Comparison of ENCODE assay signal across 22 cellular contexts in genomic region chr17:30244853-30245385, GRCh38. TPM values are rescaled to one million over a fixed set of nuclear protein-coding genes. Genes with fewer than 3 reads are reported as not detected.
DNase-seq lines count a peak whose midpoint lies in the region; ATAC-seq, FAIRE-seq and TF ChIP-seq lines count a peak whose summit lies in the region.
"Had no signal": no experiment of that assay in that cellular context is flagged by ENCODE, and none has a peak within 500 bp of the region (broad histone marks: within the 10 kb centered on the region; RNA-seq: fewer than 3 reads in every experiment).

No MANE protein-coding gene starts in this region.

- no peaks in the 10 kb centered on the region for H3K27me3 ChIP-seq in IMR-90 (ENCODE audit: control insufficient read depth, insufficient read depth, low read length)
- H3K27me3 ChIP-seq in endothelial cell of umbilical vein (ENCODE audit: control insufficient read depth in 2 of 2, insufficient read depth in 2 of 2, low read length in 2 of 2), result no peaks in the 10 kb centered on the region
- no peaks in the 10 kb centered on the region for H3K27me3 ChIP-seq in osteoblast (ENCODE audit: insufficient read depth, low read length)
- H3K27me3 ChIP-seq in colonic mucosa, result no peaks in the 10 kb centered on the region
- H3K27me3 ChIP-seq: BLaER1, right lobe of liver had no signal

- H3K27ac ChIP-seq in IMR-90 (ENCODE audit: insufficient read depth, low read length) (no peak overlapping the region), endothelial cell of umbilical vein (ENCODE audit: insufficient read depth, low read depth, low read length) (no peak overlapping the region), osteoblast (ENCODE audit: low read depth, low read length) (peak overlapping the region; percentile 70), colonic mucosa (no peak overlapping the region)
- H3K27ac ChIP-seq: BLaER1, right lobe of liver had no signal

- H4K8ac ChIP-seq in IMR-90 (ENCODE audit: low read depth in 2 of 2, low read length in 2 of 2), result peak overlapping the region in 1 of 2 experiments; percentile 7; a peak in 1 of 4 replicates

- no peak overlapping the region for H3K56ac ChIP-seq in IMR-90 (ENCODE audit: extremely low read depth, insufficient read depth, low read length)

- H3K23ac ChIP-seq in IMR-90 (ENCODE audit: low read depth, low read length), result 0 out of 2 replicates have a peak overlapping the region, but pooled peaks have one; percentile 1

- H3K4ac ChIP-seq in IMR-90 (ENCODE audit: low read depth, low read length), result peak overlapping the region; percentile 15; the same call in 1 of the 2 replicates

- peaks cover 6 to 7% of the 10 kb centered on the region in 2 experiments; a peak in 2 of 4 replicates for H3K79me1 ChIP-seq in IMR-90 (ENCODE audit: low read depth in 1 of 2, low read length in 2 of 2)

- CTCF ChIA-PET in IMR-90 (lab: Yijun Ruan, JAX) (interaction anchor here (0.5 to 1.1 kb wide), 2 partner anchors 9 to 509 kb away, joined by 3 to 4 read pairs; no protein-coding TSS in a partner anchor), endothelial cell of umbilical vein (lab: Charles Lee) (interaction anchor here (1.2 to 1.6 kb wide), 2 partner anchors 14 to 121 kb away, joined by 3 to 4 read pairs; no protein-coding TSS in a partner anchor)

- no peak overlapping the region for H3K9ac ChIP-seq in IMR-90 (ENCODE audit: low read depth, low read length)
- no peak overlapping the region for H3K9ac ChIP-seq in endothelial cell of umbilical vein (replicated peaks; ENCODE audit: extremely low read depth, insufficient read depth, low read length)
- no peak overlapping the region for H3K9ac ChIP-seq in colonic mucosa (ENCODE audit: low read depth in 2 of 2, low read length in 2 of 2)
- H3K9ac ChIP-seq: BLaER1 had no signal

- FAIRE-seq in endothelial cell of umbilical vein (lab: Jason Lieb, UNC), result peak; percentile 54
- FAIRE-seq: colon had no signal

- H2BK20ac ChIP-seq in IMR-90 (ENCODE audit: low read depth, low read length), result peak overlapping the region; percentile 3; the same call in 1 of the 2 replicates

- H2AFZ ChIP-seq in IMR-90 (replicated peaks; ENCODE audit: low read length, poor library complexity), result peak overlapping the region; percentile 28
- H2AFZ ChIP-seq in endothelial cell of umbilical vein (ENCODE audit: low read depth, low read length), result no peak overlapping the region
- peak overlapping the region; percentile 27 for H2AFZ ChIP-seq in osteoblast (ENCODE audit: low read length)

- peak overlapping the region; percentile 68 for H2BK5ac ChIP-seq in IMR-90 (ENCODE audit: low read depth, low read length, poor library complexity, severe bottlenecking)

- TF ChIP-seq POLR2A in IMR-90 (IDR thresholded peaks at IDR 0.05; ENCODE audit: low read depth, low read length), result no peak
- no peak for TF ChIP-seq POLR2A in endothelial cell of umbilical vein (IDR thresholded peaks at IDR 0.05; ENCODE audit: low read depth, low read length)

- dilution Hi-C loops in IMR-90 (cut with HindIII; ENCODE audit: low sequenced_read_pairs, unreplicated experiment) (no loop called here), endothelial cell of umbilical vein (cut with MboI; ENCODE audit: extremely low pct_ligation_motif_present, low sequenced_read_pairs) (no loop called here)

- H3K4me2 ChIP-seq in IMR-90 (ENCODE audit: low read depth, low read length) (peak overlapping the region; percentile 10; the same call in 1 of the 2 replicates), endothelial cell of umbilical vein (ENCODE audit: insufficient read depth, low read length) (no peak overlapping the region), osteoblast (ENCODE audit: insufficient read depth, low read length) (peak overlapping the region; percentile 33)
- H3K4me2 ChIP-seq: BLaER1 had no signal

- H3K9me3 ChIP-seq in IMR-90 (ENCODE audit: control insufficient read depth, insufficient read depth, low read length), result no peaks in the 10 kb centered on the region
- H3K9me3 ChIP-seq in endothelial cell of umbilical vein (replicated peaks; ENCODE audit: control insufficient read depth, insufficient read depth, low read length), result no peaks in the 10 kb centered on the region
- H3K9me3 ChIP-seq in osteoblast (ENCODE audit: low read depth, low read length), result no peaks in the 10 kb centered on the region
- H3K9me3 ChIP-seq in colonic mucosa, result no peaks in the 10 kb centered on the region
- H3K9me3 ChIP-seq: mucosa of descending colon, right lobe of liver had no signal

- no peak overlapping the region for H3K4me3 ChIP-seq in IMR-90 (ENCODE audit: insufficient read depth, low read depth, low read length)
- no peak overlapping the region for H3K4me3 ChIP-seq in endothelial cell of umbilical vein (replicated peaks in 1 of 3; ENCODE audit: insufficient read depth in 1 of 3, low read depth in 1 of 3, low read length in 3 of 3)
- no peak overlapping the region for H3K4me3 ChIP-seq in osteoblast (ENCODE audit: insufficient read depth, low read length)
- H3K4me3 ChIP-seq in colonic mucosa, result no peak overlapping the region
- H3K4me3 ChIP-seq: BLaER1, mucosa of descending colon, right lobe of liver had no signal

- H4K91ac ChIP-seq in IMR-90 (ENCODE audit: insufficient read depth, low read depth, low read length), result no peak overlapping the region

- BruUV-seq in IMR-90 (replicated peaks; lab: Mats Ljungman, UMichigan), result no TSS peak
- no TSS peak for BruUV-seq in endothelial cell of umbilical vein (replicated peaks; lab: Mats Ljungman, UMichigan)

- peak; percentile 12 for DNase-seq in Daoy (ENCODE audit: low read depth)
- peak; percentile 89 for DNase-seq in IMR-90
- no peak for DNase-seq in endothelial cell of umbilical vein (ENCODE audit: low read depth, low spot score)
- peak; percentile 91 for DNase-seq in osteoblast (ENCODE audit: insufficient read length, low spot score, missing footprints)
- DNase-seq in stimulated activated CD4-positive, alpha-beta T cell treated with anti-CD3 and anti-CD28 coated beads, Interleukin-15, amount 100 ng/mL, for 24 hours, result no peak
- DNase-seq in colonic mucosa, result no peak
- DNase-seq: activated effector memory CD4-positive, alpha-beta T cell treated with Interleukin-2 at 50 U/mL for 16 hours; Karpas-422; mucosa of descending colon; NCI-H146; NCI-H345; occipital lobe; right lobe of liver; Right ventricle myocardium superior; stimulated activated CD4-positive, alpha-beta T cell treated with anti-CD3 and anti-CD28 coated beads, Interleukin-2, amount 100 ng/mL, for 48 hours; T-helper 17 cell had no signal

- H4K20me1 ChIP-seq in IMR-90 (ENCODE audit: insufficient read depth, low read length) (no peaks in the 10 kb centered on the region), endothelial cell of umbilical vein (replicated peaks; ENCODE audit: control insufficient read depth, extremely low read depth, insufficient read depth, low read length) (no peaks in the 10 kb centered on the region), osteoblast (ENCODE audit: insufficient read depth, low read length) (no peaks in the 10 kb centered on the region)
- H4K20me1 ChIP-seq: BLaER1 had no signal

- no peak overlapping the region for H2BK15ac ChIP-seq in IMR-90 (ENCODE audit: low read depth, low read length)

- no peak overlapping the region for H2AK9ac ChIP-seq in IMR-90 (replicated peaks; ENCODE audit: low read depth, low read length, poor library complexity)

- H3K14ac ChIP-seq in IMR-90 (replicated peaks; ENCODE audit: low read depth, low read length), result no peak overlapping the region; the same call in 1 of the 2 replicates

- peak overlapping the region; percentile 31; the same call in 1 of the 2 replicates for H3K18ac ChIP-seq in IMR-90 (ENCODE audit: low read depth, low read length)

- TF ChIP-seq CTCF in IMR-90 (conservative IDR thresholded peaks at IDR 0.05; ENCODE audit: low read depth, low read length) (no peak), endothelial cell of umbilical vein (IDR thresholded peaks at IDR 0.05; ENCODE audit: extremely low read depth in 1 of 2, insufficient read depth in 1 of 2, low read depth in 1 of 2, low read length in 2 of 2) (no peak), osteoblast (IDR thresholded peaks at IDR 0.05; ENCODE audit: extremely low read depth, low read depth, low read length) (no peak), colonic mucosa (IDR thresholded peaks at IDR 0.05) (no peak)

- peak overlapping the region; percentile 1; the same call in 1 of the 2 replicates for H2AK5ac ChIP-seq in IMR-90 (ENCODE audit: low read depth, low read length)

- H3K9me1 ChIP-seq in IMR-90 (ENCODE audit: insufficient read depth, low read length) (peaks cover 5% of the 10 kb centered on the region), endothelial cell of umbilical vein (replicated peaks; ENCODE audit: control insufficient read depth, extremely low read depth, insufficient read depth, low read length) (no peaks in the 10 kb centered on the region)

- TF ChIP-seq RAD21 in IMR-90 (IDR thresholded peaks at IDR 0.05; ENCODE audit: low read length), result no peak

- peak overlapping the region; percentile 61; the same call in 1 of the 2 replicates for H4K5ac ChIP-seq in IMR-90 (ENCODE audit: low read depth, low read length)

- H3K36me3 ChIP-seq in IMR-90 (ENCODE audit: control insufficient read depth, insufficient read depth, low read length) (peaks cover 14% of the 10 kb centered on the region), endothelial cell of umbilical vein (ENCODE audit: control insufficient read depth in 2 of 2, extremely low read depth in 1 of 2, insufficient read depth in 2 of 2, low read length in 2 of 2) (peaks cover 8 to 13% of the 10 kb centered on the region in 2 experiments), osteoblast (ENCODE audit: insufficient read depth, low read length) (peaks cover 10% of the 10 kb centered on the region), colonic mucosa (no peaks in the 10 kb centered on the region)

- 50% methylated on average over 2 of the region's 4 CpGs; no CpG with 5 or more reads in 1 of the 2 experiments for WGBS in IMR-90 (ENCODE audit: extremely low coverage in 2 of 2, insufficient read length in 1 of 2), 2 experiments

- in situ Hi-C loops in IMR-90 (cut with MboI; ENCODE audit: low sequenced_read_pairs), result no loop called here

- intact Hi-C loops in IMR-90 (cut with micrococcal nuclease) (loop anchor here (5.0 kb wide), 1 partner anchor 478 kb away; no protein-coding TSS in a partner anchor), endothelial cell of umbilical vein (cut with micrococcal nuclease) (no loop called here), colonic mucosa (cut with DNase I) (no loop called here)

- H3K4me1 ChIP-seq in IMR-90 (ENCODE audit: control insufficient read depth, insufficient read depth, low read length), result peaks cover 5% of the 10 kb centered on the region; the same call in 1 of the 2 replicates
- no peaks in the 10 kb centered on the region for H3K4me1 ChIP-seq in endothelial cell of umbilical vein (ENCODE audit: control insufficient read depth, extremely low read depth, insufficient read depth, low read length)
- peaks cover 16% of the 10 kb centered on the region for H3K4me1 ChIP-seq in osteoblast (ENCODE audit: insufficient read depth, low read length)
- no peaks in the 10 kb centered on the region for H3K4me1 ChIP-seq in colonic mucosa

- POLR2A ChIA-PET in IMR-90 (lab: Charles Lee; ENCODE audit: unreplicated experiment), result interaction anchor here (0.6 kb wide), 1 partner anchor 119 kb away, joined by 3 read pairs; no protein-coding TSS in a partner anchor
- POLR2A ChIA-PET in endothelial cell of umbilical vein (lab: Charles Lee), result no interaction called here

- ATAC-seq in IMR-90 (ENCODE audit: low read depth) (peak; percentile 81), GM21528 (IDR thresholded peaks at IDR 0.05; ENCODE audit: low FRiP score, unreplicated experiment) (no peak), HG03378 (IDR thresholded peaks at IDR 0.05; ENCODE audit: unreplicated experiment) (no peak)
- ATAC-seq: activated CD4-positive, CD25-positive, alpha-beta regulatory T cell treated with anti-CD3 and anti-CD28 coated beads, Interleukin-2, amount 50 U/mL, for 24 hours; mucosa of descending colon; right lobe of liver; T-helper 17 cell had no signal

- H3K79me2 ChIP-seq in endothelial cell of umbilical vein (ENCODE audit: control insufficient read depth, insufficient read depth, low read length), result no peaks in the 10 kb centered on the region
- H3K79me2 ChIP-seq in osteoblast (ENCODE audit: insufficient read depth, low read length), result no peaks in the 10 kb centered on the region

- H2BK120ac ChIP-seq in IMR-90 (ENCODE audit: low read depth, low read length), result no peak overlapping the region

RNA-seq across cellular contexts. Expression of gene SLC6A4, which starts 9.4 kb away (rescaled TPM):
- not detected in 2 replicates for total RNA-seq in Daoy (2014; rRNA removed; shearing (Covaris generic))
- under 0.01 TPM in 1 of 2 replicates, not detected in the other for total RNA-seq in IMR-90 (2012; rRNA removed)
- polyA plus RNA-seq in IMR-90 (2012; rRNA removed), result not detected in 2 replicates
- polyA plus RNA-seq in IMR-90 (2012; cell fraction: cytosol; rRNA removed), result not detected in 2 replicates
- polyA plus RNA-seq in IMR-90 (2012; cell fraction: nucleus; rRNA removed; ENCODE audit: low replicate concordance), result 0.03 TPM in 2 replicates
- total RNA-seq in endothelial cell of umbilical vein, result not detected in 2 replicates
- polyA plus RNA-seq in endothelial cell of umbilical vein, result 0.18 and 0.25 TPM in 2 replicates
- 0.06 TPM in 1 of 2 replicates, not detected in the other for polyA plus RNA-seq in endothelial cell of umbilical vein (2011; cell fraction: cytosol; rRNA removed)
- polyA plus RNA-seq in endothelial cell of umbilical vein (2011; cell fraction: nucleus; rRNA removed), result 0.21 and 0.28 TPM in 2 replicates
- polyA plus RNA-seq in endothelial cell of umbilical vein (2012), result not detected in 2 replicates
- 0.06 TPM in 1 of 2 replicates, not detected in the other for polyA minus RNA-seq in endothelial cell of umbilical vein
- polyA minus RNA-seq in endothelial cell of umbilical vein (2011; cell fraction: cytosol; rRNA and poly(A)+ RNA removed), result not detected
- polyA minus RNA-seq in endothelial cell of umbilical vein (2011; cell fraction: nucleus; rRNA and poly(A)+ RNA removed), result not detected in 2 replicates
- 0.36 TPM in 1 of 2 replicates, not detected in the other for total RNA-seq in osteoblast
- under 1 TPM; 0.25 to 0.88 TPM for total RNA-seq in colonic mucosa
- total RNA-seq: epithelial cell of proximal tubule, right lobe of liver had no signal

RNA-seq across cellular contexts. Expression of gene BLMH, which starts 46.8 kb away (rescaled TPM):
- total RNA-seq in Daoy (2014; rRNA removed; shearing (Covaris generic)), result 49.0 and 52.3 TPM in 2 replicates
- 20.8 and 27.2 TPM in 2 replicates for total RNA-seq in IMR-90 (2012; rRNA removed)
- polyA plus RNA-seq in IMR-90 (2012; rRNA removed), result 11.8 and 17.3 TPM in 2 replicates
- polyA plus RNA-seq in IMR-90 (2012; cell fraction: cytosol; rRNA removed), result 7.4 and 10.0 TPM in 2 replicates
- 14.0 and 14.3 TPM in 2 replicates for polyA plus RNA-seq in IMR-90 (2012; cell fraction: nucleus; rRNA removed; ENCODE audit: low replicate concordance)
- total RNA-seq in endothelial cell of umbilical vein, result 65.8 and 75.0 TPM in 2 replicates
- 18.6 and 24.6 TPM in 2 replicates for polyA plus RNA-seq in endothelial cell of umbilical vein
- polyA plus RNA-seq in endothelial cell of umbilical vein (2011; cell fraction: cytosol; rRNA removed), result 30.5 and 31.9 TPM in 2 replicates
- 31.7 and 31.9 TPM in 2 replicates for polyA plus RNA-seq in endothelial cell of umbilical vein (2011; cell fraction: nucleus; rRNA removed)
- polyA plus RNA-seq in endothelial cell of umbilical vein (2012), result 67.4 and 74.6 TPM in 2 replicates
- polyA minus RNA-seq in endothelial cell of umbilical vein, result 24.8 and 32.6 TPM in 2 replicates
- 9.7 TPM for polyA minus RNA-seq in endothelial cell of umbilical vein (2011; cell fraction: cytosol; rRNA and poly(A)+ RNA removed)
- 37.9 and 47.1 TPM in 2 replicates for polyA minus RNA-seq in endothelial cell of umbilical vein (2011; cell fraction: nucleus; rRNA and poly(A)+ RNA removed)
- 36.5 and 39.8 TPM in 2 replicates for total RNA-seq in osteoblast
- total RNA-seq in colonic mucosa, result 10 to 100 TPM; 21.8 to 33.7 TPM

Comparison
In these comparisons a context has a peak if more than half of its experiments do, and no peak if none do; other contexts are left out.
1. DNase-seq: peak in Daoy (single experiment), IMR-90 (single experiment) and osteoblast (single experiment); none in endothelial cell of umbilical vein (single experiment), stimulated activated CD4-positive, alpha-beta T cell treated with anti-CD3 and anti-CD28 coated beads, Interleukin-15, amount 100 ng/mL, for 24 hours (single experiment) and colonic mucosa (single experiment).